ENCODE assay signal across 20 cellular contexts in the genomic region with DNA sequence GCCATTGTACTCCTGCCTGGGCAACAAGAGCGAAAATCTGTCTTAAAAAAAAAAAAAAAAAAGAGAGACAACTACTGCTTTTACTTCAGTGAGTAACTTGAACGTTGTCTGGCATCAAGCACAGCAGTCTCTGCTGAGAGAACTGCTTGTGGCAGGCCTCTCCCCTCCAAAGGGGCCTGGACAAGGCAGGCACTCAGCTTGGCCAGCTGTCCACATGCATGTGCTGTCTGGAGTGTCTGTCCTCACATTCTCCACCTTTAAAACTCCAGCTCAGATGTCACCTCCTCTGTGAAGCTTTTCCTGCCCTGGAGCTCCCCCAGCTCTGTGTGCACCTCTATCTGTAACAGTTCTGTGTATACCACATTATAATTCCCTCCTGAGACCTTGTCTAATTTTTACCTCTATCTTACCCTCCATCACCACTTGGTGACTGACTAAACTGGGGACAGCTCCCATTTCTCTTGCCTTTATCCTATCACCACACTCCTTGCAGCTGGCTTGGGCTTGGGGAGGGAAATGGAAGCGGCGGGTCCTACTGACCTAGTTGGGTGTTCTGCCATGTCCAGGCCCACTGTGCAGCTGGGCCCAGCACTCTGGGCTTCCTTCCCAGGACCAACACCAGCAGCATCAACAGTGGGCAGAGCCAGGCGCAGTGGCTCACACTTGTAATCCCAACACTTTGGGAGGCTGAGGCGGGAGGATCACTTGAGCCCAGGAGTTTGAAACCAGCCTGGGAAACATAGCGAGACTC.
"Had no signal": no experiment of that assay in that cellular context is flagged by ENCODE, and none has a peak within 500 bp of the region (broad histone marks: within the 10 kb centered on the region; RNA-seq: fewer than 3 reads in every experiment).

No MANE protein-coding gene starts in this region.

- H3K27ac Mint-ChIP-seq: activated naive CD8-positive, alpha-beta T cell; memory B cell; progenitor cell of endocrine pancreas; stimulated activated effector memory CD8-positive, alpha-beta T cell treated with anti-CD3 and anti-CD28 coated beads, Interleukin-12 subunit alpha, Interleukin-12 subunit beta, amount 100 ng/mL, for 72 hours had no signal

- H3K4me3 Mint-ChIP-seq: activated naive CD8-positive, alpha-beta T cell; central memory CD8-positive, alpha-beta T cell; memory B cell; natural killer cell treated with Interleukin-12 subunit alpha and Interleukin-12 subunit beta and Interleukin-15 and Interleukin-18, amount 100 ng/mL, for 72 hours; stimulated activated effector memory CD8-positive, alpha-beta T cell treated with anti-CD3 and anti-CD28 coated beads, Interleukin-12 subunit alpha, Interleukin-12 subunit beta, amount 100 ng/mL, for 72 hours had no signal

- ATAC-seq: left lung; mucosa of descending colon; natural killer cell treated with Interleukin-12 subunit alpha and Interleukin-12 subunit beta and Interleukin-15 and Interleukin-18, amount 100 ng/mL, for 72 hours; stimulated activated effector memory CD8-positive, alpha-beta T cell treated with anti-CD3 and anti-CD28 coated beads, Interleukin-12 subunit alpha, Interleukin-12 subunit beta, amount 100 ng/mL, for 72 hours had no signal

- H3K9me3 Mint-ChIP-seq: central memory CD8-positive, alpha-beta T cell; natural killer cell treated with Interleukin-12 subunit alpha and Interleukin-12 subunit beta and Interleukin-15 and Interleukin-18, amount 100 ng/mL, for 72 hours; stimulated activated effector memory CD8-positive, alpha-beta T cell treated with anti-CD3 and anti-CD28 coated beads, Interleukin-12 subunit alpha, Interleukin-12 subunit beta, amount 100 ng/mL, for 72 hours had no signal

- H3K27me3 Mint-ChIP-seq: activated naive CD8-positive, alpha-beta T cell; central memory CD8-positive, alpha-beta T cell; memory B cell; natural killer cell treated with Interleukin-12 subunit alpha and Interleukin-12 subunit beta and Interleukin-15 and Interleukin-18, amount 100 ng/mL, for 72 hours; progenitor cell of endocrine pancreas had no signal

- H3K36me3 Mint-ChIP-seq: natural killer cell treated with Interleukin-12 subunit alpha and Interleukin-12 subunit beta and Interleukin-15 and Interleukin-18, amount 100 ng/mL, for 72 hours had no signal

- H3K27me3 ChIP-seq: left lung, sigmoid colon, SJSA1 had no signal

- H3K9me3 ChIP-seq: left lung, mucosa of descending colon, sigmoid colon, SJSA1, thoracic aorta had no signal

- H3K4me3 ChIP-seq: left lung, mucosa of descending colon, sigmoid colon, SJSA1, thoracic aorta had no signal

- DNase-seq: activated CD4-positive, alpha-beta T cell treated with anti-CD3 and anti-CD28 coated beads, Interleukin-2, amount 50 U/mL, for 4 hours; activated CD4-positive, CD25-positive, alpha-beta regulatory T cell treated with anti-CD3 and anti-CD28 coated beads, Interleukin-2, amount 50 U/mL, for 72 hours; activated gamma-delta T cell treated with Interleukin-2 at 50 U/mL for 16 hours; activated T-cell treated with anti-CD3 and anti-CD28 coated beads, Interleukin-2, amount 50 U/mL, for 48 hours; amniotic stem cell; effector CD8-positive, alpha-beta T cell; left lung; mucosa of descending colon; occipital lobe; sigmoid colon; SW 1271; T-helper 9 cell had no signal

- H3K36me3 ChIP-seq: sigmoid colon, thoracic aorta had no signal

- H3K27ac ChIP-seq: left lung, sigmoid colon, SJSA1, thoracic aorta had no signal
